30 cellular contexts compared by ENCODE assay signal in genomic region chr5:86999951-87000350, GRCh38.
"Had no signal": no experiment of that assay in that cellular context is flagged by ENCODE, and none has a peak within 500 bp of the region (broad histone marks: within the 10 kb centered on the region; RNA-seq: fewer than 3 reads in every experiment).

No MANE protein-coding gene starts in this region.

- FAIRE-seq: islet of Langerhans had no signal

- H3K9me3 Mint-ChIP-seq: activated B cell treated with CpG ODN at 0.5 μM for 24 hours had no signal

- H3K27ac Mint-ChIP-seq: activated B cell treated with CpG ODN at 0.5 μM for 24 hours; activated naive CD8-positive, alpha-beta T cell; naive thymus-derived CD4-positive, alpha-beta T cell; stimulated activated memory B cell treated with anti-CD40 and anti-IgM and Interleukin-4, amounts not matched to agents 10 μg/mL and 1 μg/mL and 100 μg/mL, for 72 hours; stimulated activated naive CD8-positive, alpha-beta T cell treated with anti-CD3 and anti-CD28 coated beads, Interleukin-15, amount 100 ng/mL, for 72 hours had no signal

- H3K27ac ChIP-seq: brain microvascular endothelial cell, coronary artery, esophagus squamous epithelium, parathyroid adenoma, psoas muscle, right atrium auricular region, thyroid gland, upper lobe of left lung, vagina had no signal

- H3K9me3 ChIP-seq: esophagus squamous epithelium, psoas muscle, thyroid gland, upper lobe of left lung, vagina had no signal

- DNase-seq: activated B cell treated with CpG ODN at 0.5 μM for 24 hours; activated effector memory CD4-positive, alpha-beta T cell treated with Interleukin-2 at 50 U/mL for 16 hours; activated naive CD4-positive, alpha-beta T cell treated with Interleukin-2 at 50 U/mL for 16 hours; activated T-cell treated with anti-CD3 and anti-CD28 coated beads for 4 hours; aorta; brain microvascular endothelial cell; esophagus squamous epithelium; foreskin melanocyte; left colon; midbrain; naive thymus-derived CD4-positive, alpha-beta T cell; nucleus accumbens; psoas muscle; stimulated activated CD4-positive, alpha-beta T cell treated with anti-CD3 and anti-CD28 coated beads, Interleukin-1b, Interleukin-23, amount 100 ng/mL, for 48 hours; stimulated activated CD4-positive, alpha-beta T cell treated with anti-CD3 and anti-CD28 coated beads, Interleukin-4, amount 100 ng/mL, for 4 hours; stimulated activated CD8-positive, alpha-beta memory T cell treated with anti-CD3 and anti-CD28 coated beads, Interleukin-4, amount 100 ng/mL, for 48 hours; stimulated activated naive CD8-positive, alpha-beta T cell treated with anti-CD3 and anti-CD28 coated beads, Interleukin-15, amount 100 ng/mL, for 72 hours; substantia nigra; T-helper 2 cell; thyroid gland; upper lobe of left lung had no signal

- ATAC-seq: left colon; naive thymus-derived CD4-positive, alpha-beta T cell; psoas muscle; stimulated activated memory B cell treated with anti-CD40 and anti-IgM and Interleukin-4, amounts not matched to agents 10 μg/mL and 1 μg/mL and 100 μg/mL, for 72 hours; stimulated activated naive CD8-positive, alpha-beta T cell treated with anti-CD3 and anti-CD28 coated beads, Interleukin-15, amount 100 ng/mL, for 72 hours had no signal

- H3K36me3 Mint-ChIP-seq: activated naive CD8-positive, alpha-beta T cell; naive thymus-derived CD4-positive, alpha-beta T cell had no signal

- H3K4me1 ChIP-seq: esophagus squamous epithelium, parathyroid adenoma, psoas muscle, right atrium auricular region, thyroid gland, upper lobe of left lung, vagina had no signal

- H3K36me3 ChIP-seq: brain microvascular endothelial cell, esophagus squamous epithelium, right atrium auricular region, thyroid gland, upper lobe of left lung, vagina had no signal

- H3K79me2 ChIP-seq: parathyroid adenoma had no signal

- H3K9ac ChIP-seq: parathyroid adenoma had no signal

- H3K4me3 Mint-ChIP-seq: activated B cell treated with CpG ODN at 0.5 μM for 24 hours; activated naive CD8-positive, alpha-beta T cell; naive thymus-derived CD4-positive, alpha-beta T cell; neural crest cell; stimulated activated memory B cell treated with anti-CD40 and anti-IgM and Interleukin-4, amounts not matched to agents 10 μg/mL and 1 μg/mL and 100 μg/mL, for 72 hours; stimulated activated naive CD8-positive, alpha-beta T cell treated with anti-CD3 and anti-CD28 coated beads, Interleukin-15, amount 100 ng/mL, for 72 hours had no signal

- H3K4me3 ChIP-seq: coronary artery, esophagus squamous epithelium, psoas muscle, right atrium auricular region, smooth muscle cell, thyroid gland, upper lobe of left lung, vagina had no signal

- H2AFZ ChIP-seq: parathyroid adenoma had no signal

- H3K27me3 ChIP-seq: brain microvascular endothelial cell, esophagus squamous epithelium, right atrium auricular region, thyroid gland, upper lobe of left lung, vagina had no signal

- H3K4me1 Mint-ChIP-seq: activated B cell treated with CpG ODN at 0.5 μM for 24 hours; naive thymus-derived CD4-positive, alpha-beta T cell; neural crest cell; stimulated activated memory B cell treated with anti-CD40 and anti-IgM and Interleukin-4, amounts not matched to agents 10 μg/mL and 1 μg/mL and 100 μg/mL, for 72 hours had no signal

- H3K4me2 ChIP-seq: smooth muscle cell had no signal
